Comparison of ENCODE assay signal across 7 cellular contexts in genomic region chr3:156176629-156177210, GRCh38. TPM values are rescaled to one million over a fixed set of nuclear protein-coding genes. Genes with fewer than 3 reads are reported as not detected.
"Had no signal": no experiment of that assay in that cellular context is flagged by ENCODE, and none has a peak within 500 bp of the region (broad histone marks: within the 10 kb centered on the region; RNA-seq: fewer than 3 reads in every experiment).

No MANE protein-coding gene starts in this region.

- H3K4me1 Mint-ChIP-seq: IgD-negative memory B cell had no signal

- H3K4me3 Mint-ChIP-seq: IgD-negative memory B cell had no signal

- H3K4me3 ChIP-seq: K562 had no signal

- DNase-seq: IMR-90, KBM-7 had no signal

- H3K27ac Mint-ChIP-seq: IgD-negative memory B cell had no signal

- ATAC-seq: K562 had no signal

- H3K27me3 Mint-ChIP-seq: IgD-negative memory B cell had no signal

- H3K27ac ChIP-seq: HL-60 had no signal

RNA-seq across cellular contexts. Expression of gene KCNAB1, which starts 56.3 kb away (rescaled TPM):
- total RNA-seq: HepG2, HT-29 had no signal
